22 cellular contexts compared by ENCODE assay signal in genomic region chr10:116127296-116127695, GRCh38.
"Had no signal": no experiment of that assay in that cellular context is flagged by ENCODE, and none has a peak within 500 bp of the region (broad histone marks: within the 10 kb centered on the region; RNA-seq: fewer than 3 reads in every experiment).

No MANE protein-coding gene starts in this region.

- H3K4me1 ChIP-seq: heart right ventricle, pancreas, stomach, thyroid gland, vagina had no signal

- H3K27me3 ChIP-seq: heart right ventricle, pancreas, stomach, thyroid gland, vagina had no signal

- ATAC-seq: effector memory CD8-positive, alpha-beta T cell; heart right ventricle; left lobe of liver; natural killer cell; pancreas; sciatic nerve; stimulated activated effector memory CD8-positive, alpha-beta T cell treated with anti-CD3 and anti-CD28 coated beads, Interleukin-12 subunit alpha, Interleukin-12 subunit beta, amount 100 ng/mL, for 72 hours had no signal

- H3K27ac ChIP-seq: coronary artery, heart right ventricle, pancreas, stomach, thyroid gland, vagina had no signal

- H3K4me3 ChIP-seq: coronary artery, heart right ventricle, lung, pancreas, stomach, thyroid gland, vagina had no signal

- H3K9me3 ChIP-seq: pancreas, stomach, thyroid gland, vagina had no signal

- DNase-seq: effector memory CD8-positive, alpha-beta T cell; erythroblast; foreskin fibroblast; glutamatergic neuron; heart right ventricle; hippocampal formation; kidney; natural killer cell; occipital lobe; pancreas; stimulated activated CD4-positive, alpha-beta T cell treated with anti-CD3 and anti-CD28 coated beads, Interleukin-2, amount 100 ng/mL, for 24 hours; stimulated activated CD4-positive, alpha-beta T cell treated with anti-CD3 and anti-CD28 coated beads, Interleukin-4, amount 100 ng/mL, for 24 hours; stimulated activated naive CD4-positive, alpha-beta T cell treated with Interleukin-2 at 50 U/mL for 16 hours; stomach; thyroid gland; trophoblast cell had no signal

- H3K36me3 ChIP-seq: heart right ventricle, pancreas, stomach, thyroid gland, vagina had no signal
